ENCODE assay signal across 25 cellular contexts in the genomic region with DNA sequence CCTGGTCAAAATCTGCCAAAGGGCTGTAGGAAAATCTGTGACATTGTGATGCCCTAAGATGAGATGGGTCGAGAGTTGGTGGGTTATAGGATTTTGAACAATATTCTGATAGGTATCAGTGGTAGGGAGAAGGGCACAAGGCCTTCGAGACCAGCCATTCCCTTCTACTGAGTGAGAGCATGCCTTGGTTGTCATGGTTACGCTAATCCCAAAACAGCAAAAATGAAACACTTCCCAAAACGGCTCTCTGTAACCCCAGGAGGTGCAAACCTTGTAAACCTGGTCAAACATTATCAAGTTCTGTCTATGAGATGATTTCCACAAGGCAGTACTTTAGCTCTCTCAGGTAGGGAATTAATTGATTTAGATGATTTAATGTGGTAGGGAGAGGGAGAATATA.
"Had no signal": no experiment of that assay in that cellular context is flagged by ENCODE, and none has a peak within 500 bp of the region (broad histone marks: within the 10 kb centered on the region; RNA-seq: fewer than 3 reads in every experiment).

No MANE protein-coding gene starts in this region.

- H3K9me3 ChIP-seq: esophagus squamous epithelium, gastrocnemius medialis, heart right ventricle, left lung, lower lobe of right lung had no signal

- H3K4me1 ChIP-seq: esophagus squamous epithelium, gastrocnemius medialis, left lung, lower lobe of right lung had no signal

- FAIRE-seq: colon, endometrium, islet of Langerhans, keratinocyte had no signal

- H3K27me3 ChIP-seq: esophagus squamous epithelium, gastrocnemius medialis, heart right ventricle, left lung had no signal

- H3K4me3 ChIP-seq: coronary artery, dorsolateral prefrontal cortex, esophagus squamous epithelium, gastrocnemius medialis, heart right ventricle, left lung, lower lobe of right lung had no signal

- H3K36me3 ChIP-seq: esophagus squamous epithelium, gastrocnemius medialis, heart right ventricle, left lung, lower lobe of right lung had no signal

- ATAC-seq: gastrocnemius medialis, heart right ventricle, left cardiac atrium, left lung, left ventricle myocardium superior, lower lobe of right lung had no signal

- DNase-seq: dermis blood vessel endothelial cell; dorsolateral prefrontal cortex; effector CD4-positive, alpha-beta T cell; effector memory CD4-positive, alpha-beta T cell; erythroblast; esophagus squamous epithelium; foreskin fibroblast; foreskin melanocyte; gastrocnemius medialis; glutamatergic neuron; head of caudate nucleus; heart right ventricle; hippocampal formation; left cardiac atrium; left lung; left ventricle myocardium superior; lower lobe of right lung; mesenchymal stem cell; midbrain had no signal

- H3K27ac ChIP-seq: coronary artery, dorsolateral prefrontal cortex, epithelial cell of prostate, esophagus squamous epithelium, gastrocnemius medialis, heart right ventricle, left lung, lower lobe of right lung had no signal
